ENCODE assay signal across 1 cellular context in genomic region chr6:27902335-27903314, GRCh38.
TF ChIP-seq lines count a peak whose summit lies in the region.

No MANE protein-coding gene starts in this region.

TF ChIP-seq in HEK293, 187 proteins besides CTCF, POLR2A, EP300 and RAD21 (continued from another document and continues in another):
- TF ChIP-seq ZNF692 (tag by site-specific recombination; IDR thresholded peaks at IDR 0.05) (peak; percentile 49), PRDM1 (tag by site-specific recombination; IDR thresholded peaks at IDR 0.05) (peak; percentile 91), GLIS2 (tag by site-specific recombination; IDR thresholded peaks at IDR 0.05) (peak; percentile 49; the same call in 1 of the 2 replicates), ZBTB48 (tag by site-specific recombination; IDR thresholded peaks at IDR 0.05) (no peak), KLF10 (tag by site-specific recombination; IDR thresholded peaks at IDR 0.05) (peak; percentile 40), ZNF501 (tag by site-specific recombination; IDR thresholded peaks at IDR 0.05) (peak; percentile 85), ZNF610 (tag by site-specific recombination; IDR thresholded peaks at IDR 0.05; ENCODE audit: borderline replicate concordance) (0 out of 2 replicates have a peak, but pooled peaks have one; percentile 24), ZNF473 (tag by site-specific recombination; IDR thresholded peaks at IDR 0.05) (no peak), ZNF223 (tag by site-specific recombination; IDR thresholded peaks at IDR 0.05) (no peak), ZNF16 (tag by site-specific recombination; IDR thresholded peaks at IDR 0.05; ENCODE audit: low read depth) (no peak), MZF1 (tag by site-specific recombination; IDR thresholded peaks at IDR 0.05; ENCODE audit: borderline replicate concordance) (peak; percentile 75), ZNF830 (tag by site-specific recombination; IDR thresholded peaks at IDR 0.05; ENCODE audit: low read depth) (no peak), ZBTB26 (tag by site-specific recombination; optimal IDR thresholded peaks at IDR 0.05) (peak; percentile 24), ZXDB (tag by site-specific recombination; IDR thresholded peaks at IDR 0.05) (peak; percentile 11; the same call in 1 of the 2 replicates), ZBTB17 (tag by site-specific recombination; IDR thresholded peaks at IDR 0.05) (peak; percentile 73), ZNF629 (tag by site-specific recombination; IDR thresholded peaks at IDR 0.05) (peak; percentile 86), ZNF513 (tag by site-specific recombination; IDR thresholded peaks at IDR 0.05) (peak; percentile 15; the same call in 1 of the 2 replicates), ZNF24 (tag by site-specific recombination; IDR thresholded peaks at IDR 0.05) (peak; percentile 47; the same call in 1 of the 2 replicates), ZEB2 (tag by site-specific recombination; IDR thresholded peaks at IDR 0.05) (peak; percentile 59; the same call in 1 of the 2 replicates), ATF2 (tag by site-specific recombination; IDR thresholded peaks at IDR 0.05; ENCODE audit: low read depth) (peak; percentile 75; the same call in 1 of the 2 replicates), ZSCAN18 (tag by site-specific recombination; IDR thresholded peaks at IDR 0.05) (0 out of 2 replicates have a peak, but pooled peaks have one; percentile 38), ZNF660 (tag by site-specific recombination; IDR thresholded peaks at IDR 0.05) (peak; percentile 88), ZFHX2 (tag by site-specific recombination; conservative IDR thresholded peaks at IDR 0.05) (peak; percentile 70), ZNF311 (tag by site-specific recombination; IDR thresholded peaks at IDR 0.05; ENCODE audit: borderline replicate concordance) (no peak), ZFP69B (tag by site-specific recombination; IDR thresholded peaks at IDR 0.05) (peak; percentile 60; the same call in 1 of the 2 replicates), KLF1 (tag by site-specific recombination; IDR thresholded peaks at IDR 0.05) (no peak), ZNF18 (tag by site-specific recombination; IDR thresholded peaks at IDR 0.05) (0 out of 2 replicates have a peak, but pooled peaks have one; percentile 10), ZSCAN5A (tag by site-specific recombination; IDR thresholded peaks at IDR 0.05) (peak; percentile 18; the same call in 1 of the 2 replicates), TRIM28 (IDR thresholded peaks at IDR 0.05; ENCODE audit: borderline replicate concordance, low read length) (peak; percentile 25; the same call in 1 of the 2 replicates), PBX3 (CRISPR knock-in tag; IDR thresholded peaks at IDR 0.05) (peak; percentile 39; the same call in 1 of the 2 replicates), EGR2 (tag by site-specific recombination; IDR thresholded peaks at IDR 0.05; ENCODE audit: low read depth) (peak; percentile 60; the same call in 1 of the 2 replicates), ZNF2 (tag by site-specific recombination; IDR thresholded peaks at IDR 0.05) (0 out of 2 replicates have a peak, but pooled peaks have one; percentile 48), ZNF585B (tag by site-specific recombination; IDR thresholded peaks at IDR 0.05) (no peak), PRDM4 (tag by site-specific recombination; IDR thresholded peaks at IDR 0.05) (no peak), ZNF335 (tag by site-specific recombination; conservative IDR thresholded peaks at IDR 0.05) (no peak), ZNF510 (tag by site-specific recombination; IDR thresholded peaks at IDR 0.05; ENCODE audit: insufficient replicate concordance) (no peak), REPIN1 (tag by site-specific recombination; IDR thresholded peaks at IDR 0.05; ENCODE audit: low read depth) (0 out of 2 replicates have a peak, but pooled peaks have one; percentile 28), ZNF184 (tag by site-specific recombination; IDR thresholded peaks at IDR 0.05) (no peak), ZNF175 (tag by site-specific recombination; IDR thresholded peaks at IDR 0.05) (no peak), ZNF324 (tag by site-specific recombination; IDR thresholded peaks at IDR 0.05) (peak; percentile 63; the same call in 1 of the 2 replicates), ZNF280D (tag by site-specific recombination; IDR thresholded peaks at IDR 0.05) (0 out of 2 replicates have a peak, but pooled peaks have one; percentile 19), ZNF558 (tag by site-specific recombination; IDR thresholded peaks at IDR 0.05) (0 out of 2 replicates have a peak, but pooled peaks have one; percentile 12), ZNF843 (tag by site-specific recombination; IDR thresholded peaks at IDR 0.05) (peak; percentile 45; the same call in 1 of the 2 replicates), ZNF214 (tag by site-specific recombination; IDR thresholded peaks at IDR 0.05; ENCODE audit: borderline replicate concordance) (0 out of 2 replicates have a peak, but pooled peaks have one; percentile 41), ZNF391 (tag by site-specific recombination; IDR thresholded peaks at IDR 0.05; ENCODE audit: borderline replicate concordance, low read depth) (0 out of 2 replicates have a peak, but pooled peaks have one; percentile 36), ZNF366 (tag by site-specific recombination; conservative IDR thresholded peaks at IDR 0.05) (0 out of 2 replicates have a peak, but pooled peaks have one; percentile 8)
